In genomic region chr6:5766260-5766659, GRCh38 we compare ENCODE assay signal across 14 cellular contexts.
DNase-seq lines count a peak whose midpoint lies in the region; ATAC-seq and TF ChIP-seq lines count a peak whose summit lies in the region.
"Had no signal": no experiment of that assay in that cellular context is flagged by ENCODE, and none has a peak within 500 bp of the region (broad histone marks: within the 10 kb centered on the region; RNA-seq: fewer than 3 reads in every experiment).

No MANE protein-coding gene starts in this region.

- H3K27me3 Mint-ChIP-seq in stimulated activated memory B cell treated with anti-CD40 and anti-IgM and Interleukin-4, amounts not matched to agents 10 μg/mL and 1 μg/mL and 100 μg/mL, for 72 hours: no peaks in the 10 kb centered on the region
- H3K27me3 Mint-ChIP-seq: B cell had no signal

- H3K4me1 ChIP-seq in heart right ventricle (peaks cover 9 to 46% (median 35%) of the 10 kb centered on the region in 9 donors), OCI-LY1 (ENCODE audit: insufficient read depth, low read length, severe bottlenecking) (peaks cover 34% of the 10 kb centered on the region)

- H3K79me2 ChIP-seq in OCI-LY1 (ENCODE audit: insufficient read depth, low read length): no peaks in the 10 kb centered on the region

- H3K27me3 ChIP-seq in heart right ventricle (no peaks in the 10 kb centered on the region), OCI-LY1 (ENCODE audit: insufficient read depth, low read length) (no peaks in the 10 kb centered on the region)
- H3K27me3 ChIP-seq: ovary had no signal

- ATAC-seq in heart right ventricle: peak in 2 of 8 donors; percentile 12 to 34
- no peak for ATAC-seq in stimulated activated memory B cell treated with anti-CD40 and anti-IgM and Interleukin-4, amounts not matched to agents 10 μg/mL and 1 μg/mL and 100 μg/mL, for 72 hours
- ATAC-seq: left lobe of liver had no signal

- no peaks in the 10 kb centered on the region for H3K9me2 ChIP-seq in OCI-LY1 (ENCODE audit: low read depth, low read length)

- intact Hi-C loops in heart right ventricle (cut with DNase I) (loop anchor here in 8 of 10 donors (1.0 to 10.0 kb wide), 8 partner anchors 111 to 301 kb away; no protein-coding TSS in a partner anchor), cardiac septum (cut with DNase I) (loop anchor here (10.0 kb wide), 1 partner anchor 291 kb away; no protein-coding TSS in a partner anchor)

- 65 to 70% methylated on average over 3 of the region's 3 CpGs for WGBS in heart right ventricle, 2 donors

- peaks cover 4% of the 10 kb centered on the region for H3K9me3 Mint-ChIP-seq in stimulated activated memory B cell treated with anti-CD40 and anti-IgM and Interleukin-4, amounts not matched to agents 10 μg/mL and 1 μg/mL and 100 μg/mL, for 72 hours

- no peak overlapping the region for H3K4me3 Mint-ChIP-seq in stimulated activated memory B cell treated with anti-CD40 and anti-IgM and Interleukin-4, amounts not matched to agents 10 μg/mL and 1 μg/mL and 100 μg/mL, for 72 hours
- H3K4me3 Mint-ChIP-seq: B cell had no signal

- H3K27ac ChIP-seq in heart right ventricle: peak overlapping the region in 7 of 10 donors; percentile 66 to 92 (median 89)
- H3K27ac ChIP-seq in OCI-LY1 (ENCODE audit: low read depth, low read length, poor library complexity, severe bottlenecking): no peak overlapping the region
- H3K27ac ChIP-seq: ovary had no signal

- peak in 8 of 9 donors; percentile 13 to 57 (median 40) for TF ChIP-seq CTCF in heart right ventricle (IDR thresholded peaks at IDR 0.05)
- peak; percentile 76 for TF ChIP-seq CTCF in OCI-LY1 (IDR thresholded peaks at IDR 0.05; ENCODE audit: low read length)
- peak; percentile 9 for TF ChIP-seq CTCF in epithelial cell of proximal tubule (conservative IDR thresholded peaks at IDR 0.05; ENCODE audit: low read depth, low read length)

- H3K9me3 ChIP-seq in heart right ventricle: peaks cover 0 to 21% (median 0%) of the 10 kb centered on the region in 11 donors
- no peaks in the 10 kb centered on the region; the same call in 1 of the 2 replicates for H3K9me3 ChIP-seq in OCI-LY1 (ENCODE audit: low read length)
- H3K9me3 ChIP-seq: ovary had no signal

- peaks cover 34% of the 10 kb centered on the region for H3K4me1 Mint-ChIP-seq in stimulated activated memory B cell treated with anti-CD40 and anti-IgM and Interleukin-4, amounts not matched to agents 10 μg/mL and 1 μg/mL and 100 μg/mL, for 72 hours

- H4K20me1 ChIP-seq in OCI-LY1 (ENCODE audit: insufficient read depth, low read length): no peaks in the 10 kb centered on the region

- DNase-seq in heart right ventricle (no peak), cardiac septum (ENCODE audit: low spot score) (no peak), epithelial cell of proximal tubule (ENCODE audit: low read depth) (no peak), GM19238 (ENCODE audit: insufficient read length, low spot score) (no peak)
- no peak for DNase-seq in stimulated activated CD4-positive, alpha-beta T cell treated with anti-CD3 and anti-CD28 coated beads, Interleukin-1b, Interleukin-23, amount 100 ng/mL, for 48 hours
- DNase-seq in effector CD8-positive, alpha-beta T cell (lab: John Stamatoyannopoulos, UW): no peak
- DNase-seq: activated T-cell treated with anti-CD3 and anti-CD28 coated beads, Interleukin-2, amount 50 U/mL, for 1 hour; NCI-H1048; ovary; stimulated activated CD4-positive, alpha-beta T cell treated with anti-CD3 and anti-CD28 coated beads, Interleukin-4, amount 100 ng/mL, for 4 hours had no signal

- no peak overlapping the region for H3K4me2 ChIP-seq in OCI-LY1 (ENCODE audit: low read length)

- no peak overlapping the region for H3K9ac ChIP-seq in OCI-LY1 (ENCODE audit: low read length)

- peaks cover 36% of the 10 kb centered on the region for H3K36me3 Mint-ChIP-seq in stimulated activated memory B cell treated with anti-CD40 and anti-IgM and Interleukin-4, amounts not matched to agents 10 μg/mL and 1 μg/mL and 100 μg/mL, for 72 hours

- H3K36me3 ChIP-seq in heart right ventricle (no peaks in the 10 kb centered on the region), OCI-LY1 (ENCODE audit: insufficient read depth, low read length) (no peaks in the 10 kb centered on the region)
- H3K36me3 ChIP-seq: ovary had no signal

- no peak overlapping the region for H2AFZ ChIP-seq in OCI-LY1 (ENCODE audit: low read length)

- H3K4me3 ChIP-seq in heart right ventricle (no peak overlapping the region), OCI-LY1 (ENCODE audit: low read depth, low read length, poor library complexity, severe bottlenecking) (no peak overlapping the region), epithelial cell of proximal tubule (ENCODE audit: low read depth, low read length) (no peak overlapping the region)
- H3K4me3 ChIP-seq: ovary had no signal

- H3K27ac Mint-ChIP-seq in stimulated activated memory B cell treated with anti-CD40 and anti-IgM and Interleukin-4, amounts not matched to agents 10 μg/mL and 1 μg/mL and 100 μg/mL, for 72 hours: peak overlapping the region; percentile 37
- H3K27ac Mint-ChIP-seq: B cell had no signal

- H3F3A ChIP-seq in OCI-LY1 (ENCODE audit: insufficient read depth, low read length): no peaks in the 10 kb centered on the region

Comparison
In these comparisons a context has a peak if more than half of its experiments do, and no peak if none do; other contexts are left out.
1. CTCF ChIP-seq: peak in every context shown above with its lines; median percentile 76 in OCI-LY1; 40 in heart right ventricle; 9 in epithelial cell of proximal tubule.